In the genomic region with DNA sequence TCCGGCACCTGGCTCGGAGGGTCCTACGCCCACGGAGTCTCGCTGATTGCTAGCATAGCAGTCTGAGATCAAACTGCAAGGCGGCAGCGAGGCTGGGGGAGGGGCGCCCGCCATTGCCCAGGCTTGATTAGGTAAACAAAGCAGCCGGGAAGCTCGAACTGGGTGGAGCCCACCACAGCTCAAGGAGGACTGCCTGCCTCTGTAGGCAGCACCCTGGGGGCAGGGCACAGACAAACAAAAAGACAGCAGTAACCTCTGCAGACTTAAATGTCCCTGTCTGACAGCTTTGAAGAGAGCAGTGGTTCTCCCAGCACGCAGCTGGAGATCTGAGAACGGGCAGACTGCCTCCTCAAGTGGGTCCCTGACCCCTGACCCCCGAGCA, we compare ENCODE assay signal across 8 cellular contexts.
DNase-seq lines count a peak whose midpoint lies in the region; ATAC-seq and TF ChIP-seq lines count a peak whose summit lies in the region.
"Not testable (repeated sequence)": the region's sequence is repeated elsewhere in the genome, so short reads cannot be mapped to it uniquely, and the experiment has no call there.

No MANE protein-coding gene starts in this region.

- intact Hi-C loops in A673 (cut with micrococcal nuclease; ENCODE audit: unreplicated experiment); lower lobe of right lung (cut with DNase I): not testable (repeated sequence)

- POLR2A ChIA-PET in A673 (lab: Charles Lee; ENCODE audit: low non-redundant PET): not testable (repeated sequence)

- TF ChIP-seq CTCF in A673 (conservative IDR thresholded peaks at IDR 0.05; ENCODE audit: low read depth, low read length); RWPE2 (IDR thresholded peaks at IDR 0.05; ENCODE audit: poor library complexity, severe bottlenecking); choroid plexus epithelial cell (conservative IDR thresholded peaks at IDR 0.05; ENCODE audit: low read depth, low read length); glutamatergic neuron (IDR thresholded peaks at IDR 0.05; ENCODE audit: partially characterized antibody, unreplicated experiment); lower lobe of right lung (IDR thresholded peaks at IDR 0.05); retinal pigment epithelial cell (conservative IDR thresholded peaks at IDR 0.05; ENCODE audit: low read depth, low read length): not testable (repeated sequence)

- not testable (repeated sequence) for H3K27me3 ChIP-seq in A673 (replicated peaks; ENCODE audit: insufficient read depth, low read depth, low read length, poor library complexity); H7 (ENCODE audit: control insufficient read depth, insufficient read depth, low read length); RWPE2 (ENCODE audit: insufficient read depth, poor library complexity, severe bottlenecking); lower lobe of right lung (ENCODE audit: low read depth)

- H3K36me3 ChIP-seq in A673 (ENCODE audit: insufficient read depth, low read length, poor library complexity, severe bottlenecking); H7 (replicated peaks; ENCODE audit: control insufficient read depth, insufficient read depth, low read length); RWPE2 (ENCODE audit: low read depth); lower lobe of right lung: not testable (repeated sequence)

- not testable (repeated sequence) for H3K4me1 Mint-ChIP-seq in activated T-cell treated with anti-CD3 and anti-CD28 coated beads, Interleukin-2, amount 50 U/mL, for 4 hours (ENCODE audit: low read depth); glutamatergic neuron (ENCODE audit: low read depth, unreplicated experiment)

- ATAC-seq in RWPE2 (ENCODE audit: low read depth); activated T-cell treated with anti-CD3 and anti-CD28 coated beads, Interleukin-2, amount 50 U/mL, for 4 hours; lower lobe of right lung: not testable (repeated sequence)

- H3K27me3 Mint-ChIP-seq in activated T-cell treated with anti-CD3 and anti-CD28 coated beads, Interleukin-2, amount 50 U/mL, for 4 hours (ENCODE audit: low read depth); glutamatergic neuron (ENCODE audit: unreplicated experiment): not testable (repeated sequence)

- DNase-seq in A673 (ENCODE audit: low spot score); H7; RWPE2 (ENCODE audit: low spot score); activated T-cell treated with anti-CD3 and anti-CD28 coated beads, Interleukin-2, amount 50 U/mL, for 4 hours; choroid plexus epithelial cell (ENCODE audit: low read depth); lower lobe of right lung; retinal pigment epithelial cell (ENCODE audit: low read depth): not testable (repeated sequence)
- DNase-seq in glutamatergic neuron: peak; percentile 33

- H3K9me3 ChIP-seq in A673 (ENCODE audit: low read depth, low read length, poor library complexity, severe bottlenecking); RWPE2 (ENCODE audit: severe bottlenecking); lower lobe of right lung: not testable (repeated sequence)

- H3K36me3 Mint-ChIP-seq in activated T-cell treated with anti-CD3 and anti-CD28 coated beads, Interleukin-2, amount 50 U/mL, for 4 hours (ENCODE audit: insufficient read depth); glutamatergic neuron (ENCODE audit: unreplicated experiment): not testable (repeated sequence)

- H3K4me1 ChIP-seq in A673 (ENCODE audit: insufficient read depth, low read length, poor library complexity, severe bottlenecking); RWPE2 (ENCODE audit: insufficient read depth, poor library complexity, severe bottlenecking); lower lobe of right lung: not testable (repeated sequence)

- BruUV-seq in A673 (replicated peaks; lab: Mats Ljungman, UMichigan): not testable (repeated sequence)

- not testable (repeated sequence) for H3K27ac Mint-ChIP-seq in glutamatergic neuron (ENCODE audit: unreplicated experiment)

- H3K9me3 Mint-ChIP-seq in activated T-cell treated with anti-CD3 and anti-CD28 coated beads, Interleukin-2, amount 50 U/mL, for 4 hours; glutamatergic neuron (ENCODE audit: unreplicated experiment): not testable (repeated sequence)

- not testable (repeated sequence) for H3K27ac ChIP-seq in A673 (ENCODE audit: low read depth, low read length, poor library complexity, severe bottlenecking); RWPE2 (ENCODE audit: poor library complexity, severe bottlenecking); lower lobe of right lung

- CTCF ChIA-PET in A673 (lab: Charles Lee): not testable (repeated sequence)

- peak overlapping the region; percentile 19 for H3K4me3 Mint-ChIP-seq in activated T-cell treated with anti-CD3 and anti-CD28 coated beads, Interleukin-2, amount 50 U/mL, for 4 hours
- not testable (repeated sequence) for H3K4me3 Mint-ChIP-seq in glutamatergic neuron (ENCODE audit: unreplicated experiment)

- peak overlapping the region; percentile 31 for H3K4me3 ChIP-seq in A673 (ENCODE audit: low read depth, low read length, poor library complexity, severe bottlenecking)
- peak overlapping the region; percentile 30 for H3K4me3 ChIP-seq in H7 (ENCODE audit: insufficient read depth, low read depth, low read length)
- H3K4me3 ChIP-seq in RWPE2 (ENCODE audit: severe bottlenecking): peak overlapping the region; percentile 8
- peak overlapping the region; percentile 33 for H3K4me3 ChIP-seq in choroid plexus epithelial cell (ENCODE audit: low read depth, low read length)
- H3K4me3 ChIP-seq in lower lobe of right lung: peak overlapping the region; percentile 47
- H3K4me3 ChIP-seq in retinal pigment epithelial cell (ENCODE audit: low read length): peak overlapping the region; percentile 24
